ENCODE assay signal across 1 cellular context in the genomic region with DNA sequence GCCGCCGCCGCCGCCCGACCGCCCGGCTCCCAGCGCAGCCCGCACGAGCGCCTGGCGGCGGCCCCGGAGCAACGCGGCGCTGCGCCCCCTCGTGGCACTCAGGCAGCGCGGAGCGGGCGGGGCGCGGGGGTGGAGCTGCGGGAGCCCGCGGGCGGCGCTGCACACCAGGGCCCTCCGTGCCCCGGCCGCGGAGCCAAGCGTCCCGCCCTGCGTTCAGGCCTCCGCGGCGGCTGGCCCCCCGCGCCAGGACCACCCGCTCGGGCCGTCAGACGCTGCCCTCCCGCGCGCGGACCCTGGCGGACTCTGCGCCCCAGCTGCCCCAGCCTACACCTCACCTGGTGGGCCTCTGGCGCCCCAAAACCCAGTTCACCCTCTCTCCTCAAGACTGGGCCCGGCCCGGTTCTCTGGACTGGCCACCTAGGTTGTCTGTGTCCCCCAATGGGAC.
A peak's percentile ranks its signal among the peaks of the same experiment; 100 is the strongest.
TF ChIP-seq lines count a peak whose summit lies in the region.

RASGEF1C (minus strand) TSS at position 75 of the 445 bp plus-strand sequence. CDS start 71,159 bp downstream, outside the sequence.

TF ChIP-seq in K562, 482 proteins besides CTCF, POLR2A, EP300 and RAD21 (continued from another document and continues in another):
- TF ChIP-seq PCBP2 (IDR thresholded peaks at IDR 0.05; ENCODE audit: low read depth, low read length, poor library complexity, severe bottlenecking) (no peak), ZKSCAN8 (CRISPR knock-in tag; IDR thresholded peaks at IDR 0.05) (no peak), VEZF1 (CRISPR knock-in tag; IDR thresholded peaks at IDR 0.05) (peak; percentile 95), BRCA1 (IDR thresholded peaks at IDR 0.05) (no peak), BRCA1 (CRISPR knock-in tag; IDR thresholded peaks at IDR 0.05) (no peak), SMC3 (conservative IDR thresholded peaks at IDR 0.05; ENCODE audit: insufficient read depth, low read depth, low read length) (peak; percentile 66; the same call in 1 of the 2 replicates), SNRNP70 (optimal IDR thresholded peaks at IDR 0.05; ENCODE audit: low read depth, low read length) (no peak), ZNF232 (CRISPR knock-in tag; IDR thresholded peaks at IDR 0.05) (no peak), MED1 (CRISPR knock-in tag; IDR thresholded peaks at IDR 0.05; ENCODE audit: borderline replicate concordance) (no peak), ZBTB1 (CRISPR knock-in tag; IDR thresholded peaks at IDR 0.05; ENCODE audit: borderline replicate concordance, low read depth) (no peak), POLR2G (IDR thresholded peaks at IDR 0.05; ENCODE audit: low read depth, low read length) (0 out of 2 replicates have a peak, but pooled peaks have one; percentile 12), CREB1 (IDR thresholded peaks at IDR 0.05) (no peak), CREB1 (CRISPR knock-in tag; IDR thresholded peaks at IDR 0.05) (no peak), MCM3 (IDR thresholded peaks at IDR 0.05) (no peak), NEUROD1 (IDR thresholded peaks at IDR 0.05; ENCODE audit: borderline replicate concordance, low read depth, low read length, partially characterized antibody) (no peak), IFI16 (CRISPR knock-in tag; IDR thresholded peaks at IDR 0.05) (no peak), MIER1 (IDR thresholded peaks at IDR 0.05; ENCODE audit: low read depth) (no peak), MLX (CRISPR knock-in tag; conservative IDR thresholded peaks at IDR 0.05) (no peak), IRF1 (CRISPR knock-in tag; IDR thresholded peaks at IDR 0.05; ENCODE audit: borderline replicate concordance) (no peak), POLR3A (IDR thresholded peaks at IDR 0.05; ENCODE audit: borderline replicate concordance, extremely low read depth, insufficient read depth, insufficient read length) (no peak), SRSF1 (IDR thresholded peaks at IDR 0.05; ENCODE audit: low read depth, low read length) (no peak), ZNF778 (CRISPR knock-in tag; IDR thresholded peaks at IDR 0.05) (no peak)
- TF ChIP-seq, protein P1, sequence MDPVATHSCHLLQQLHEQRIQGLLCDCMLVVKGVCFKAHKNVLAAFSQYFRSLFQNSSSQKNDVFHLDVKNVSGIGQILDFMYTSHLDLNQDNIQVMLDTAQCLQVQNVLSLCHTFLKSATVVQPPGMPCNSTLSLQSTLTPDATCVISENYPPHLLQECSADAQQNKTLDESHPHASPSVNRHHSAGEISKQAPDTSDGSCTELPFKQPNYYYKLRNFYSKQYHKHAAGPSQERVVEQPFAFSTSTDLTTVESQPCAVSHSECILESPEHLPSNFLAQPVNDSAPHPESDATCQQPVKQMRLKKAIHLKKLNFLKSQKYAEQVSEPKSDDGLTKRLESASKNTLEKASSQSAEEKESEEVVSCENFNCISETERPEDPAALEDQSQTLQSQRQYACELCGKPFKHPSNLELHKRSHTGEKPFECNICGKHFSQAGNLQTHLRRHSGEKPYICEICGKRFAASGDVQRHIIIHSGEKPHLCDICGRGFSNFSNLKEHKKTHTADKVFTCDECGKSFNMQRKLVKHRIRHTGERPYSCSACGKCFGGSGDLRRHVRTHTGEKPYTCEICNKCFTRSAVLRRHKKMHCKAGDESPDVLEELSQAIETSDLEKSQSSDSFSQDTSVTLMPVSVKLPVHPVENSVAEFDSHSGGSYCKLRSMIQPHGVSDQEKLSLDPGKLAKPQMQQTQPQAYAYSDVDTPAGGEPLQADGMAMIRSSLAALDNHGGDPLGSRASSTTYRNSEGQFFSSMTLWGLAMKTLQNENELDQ (CRISPR knock-in tag; IDR thresholded peaks at IDR 0.05; ENCODE audit: borderline replicate concordance), result no peak
- TF ChIP-seq, protein P2, sequence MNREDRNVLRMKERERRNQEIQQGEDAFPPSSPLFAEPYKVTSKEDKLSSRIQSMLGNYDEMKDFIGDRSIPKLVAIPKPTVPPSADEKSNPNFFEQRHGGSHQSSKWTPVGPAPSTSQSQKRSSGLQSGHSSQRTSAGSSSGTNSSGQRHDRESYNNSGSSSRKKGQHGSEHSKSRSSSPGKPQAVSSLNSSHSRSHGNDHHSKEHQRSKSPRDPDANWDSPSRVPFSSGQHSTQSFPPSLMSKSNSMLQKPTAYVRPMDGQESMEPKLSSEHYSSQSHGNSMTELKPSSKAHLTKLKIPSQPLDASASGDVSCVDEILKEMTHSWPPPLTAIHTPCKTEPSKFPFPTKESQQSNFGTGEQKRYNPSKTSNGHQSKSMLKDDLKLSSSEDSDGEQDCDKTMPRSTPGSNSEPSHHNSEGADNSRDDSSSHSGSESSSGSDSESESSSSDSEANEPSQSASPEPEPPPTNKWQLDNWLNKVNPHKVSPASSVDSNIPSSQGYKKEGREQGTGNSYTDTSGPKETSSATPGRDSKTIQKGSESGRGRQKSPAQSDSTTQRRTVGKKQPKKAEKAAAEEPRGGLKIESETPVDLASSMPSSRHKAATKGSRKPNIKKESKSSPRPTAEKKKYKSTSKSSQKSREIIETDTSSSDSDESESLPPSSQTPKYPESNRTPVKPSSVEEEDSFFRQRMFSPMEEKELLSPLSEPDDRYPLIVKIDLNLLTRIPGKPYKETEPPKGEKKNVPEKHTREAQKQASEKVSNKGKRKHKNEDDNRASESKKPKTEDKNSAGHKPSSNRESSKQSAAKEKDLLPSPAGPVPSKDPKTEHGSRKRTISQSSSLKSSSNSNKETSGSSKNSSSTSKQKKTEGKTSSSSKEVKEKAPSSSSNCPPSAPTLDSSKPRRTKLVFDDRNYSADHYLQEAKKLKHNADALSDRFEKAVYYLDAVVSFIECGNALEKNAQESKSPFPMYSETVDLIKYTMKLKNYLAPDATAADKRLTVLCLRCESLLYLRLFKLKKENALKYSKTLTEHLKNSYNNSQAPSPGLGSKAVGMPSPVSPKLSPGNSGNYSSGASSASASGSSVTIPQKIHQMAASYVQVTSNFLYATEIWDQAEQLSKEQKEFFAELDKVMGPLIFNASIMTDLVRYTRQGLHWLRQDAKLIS (CRISPR knock-in tag; IDR thresholded peaks at IDR 0.05), result no peak
- TF ChIP-seq, protein P3, sequence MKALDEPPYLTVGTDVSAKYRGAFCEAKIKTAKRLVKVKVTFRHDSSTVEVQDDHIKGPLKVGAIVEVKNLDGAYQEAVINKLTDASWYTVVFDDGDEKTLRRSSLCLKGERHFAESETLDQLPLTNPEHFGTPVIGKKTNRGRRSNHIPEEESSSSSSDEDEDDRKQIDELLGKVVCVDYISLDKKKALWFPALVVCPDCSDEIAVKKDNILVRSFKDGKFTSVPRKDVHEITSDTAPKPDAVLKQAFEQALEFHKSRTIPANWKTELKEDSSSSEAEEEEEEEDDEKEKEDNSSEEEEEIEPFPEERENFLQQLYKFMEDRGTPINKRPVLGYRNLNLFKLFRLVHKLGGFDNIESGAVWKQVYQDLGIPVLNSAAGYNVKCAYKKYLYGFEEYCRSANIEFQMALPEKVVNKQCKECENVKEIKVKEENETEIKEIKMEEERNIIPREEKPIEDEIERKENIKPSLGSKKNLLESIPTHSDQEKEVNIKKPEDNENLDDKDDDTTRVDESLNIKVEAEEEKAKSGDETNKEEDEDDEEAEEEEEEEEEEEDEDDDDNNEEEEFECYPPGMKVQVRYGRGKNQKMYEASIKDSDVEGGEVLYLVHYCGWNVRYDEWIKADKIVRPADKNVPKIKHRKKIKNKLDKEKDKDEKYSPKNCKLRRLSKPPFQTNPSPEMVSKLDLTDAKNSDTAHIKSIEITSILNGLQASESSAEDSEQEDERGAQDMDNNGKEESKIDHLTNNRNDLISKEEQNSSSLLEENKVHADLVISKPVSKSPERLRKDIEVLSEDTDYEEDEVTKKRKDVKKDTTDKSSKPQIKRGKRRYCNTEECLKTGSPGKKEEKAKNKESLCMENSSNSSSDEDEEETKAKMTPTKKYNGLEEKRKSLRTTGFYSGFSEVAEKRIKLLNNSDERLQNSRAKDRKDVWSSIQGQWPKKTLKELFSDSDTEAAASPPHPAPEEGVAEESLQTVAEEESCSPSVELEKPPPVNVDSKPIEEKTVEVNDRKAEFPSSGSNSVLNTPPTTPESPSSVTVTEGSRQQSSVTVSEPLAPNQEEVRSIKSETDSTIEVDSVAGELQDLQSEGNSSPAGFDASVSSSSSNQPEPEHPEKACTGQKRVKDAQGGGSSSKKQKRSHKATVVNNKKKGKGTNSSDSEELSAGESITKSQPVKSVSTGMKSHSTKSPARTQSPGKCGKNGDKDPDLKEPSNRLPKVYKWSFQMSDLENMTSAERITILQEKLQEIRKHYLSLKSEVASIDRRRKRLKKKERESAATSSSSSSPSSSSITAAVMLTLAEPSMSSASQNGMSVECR (CRISPR knock-in tag; IDR thresholded peaks at IDR 0.05), result no peak
- TF ChIP-seq, protein P4, sequence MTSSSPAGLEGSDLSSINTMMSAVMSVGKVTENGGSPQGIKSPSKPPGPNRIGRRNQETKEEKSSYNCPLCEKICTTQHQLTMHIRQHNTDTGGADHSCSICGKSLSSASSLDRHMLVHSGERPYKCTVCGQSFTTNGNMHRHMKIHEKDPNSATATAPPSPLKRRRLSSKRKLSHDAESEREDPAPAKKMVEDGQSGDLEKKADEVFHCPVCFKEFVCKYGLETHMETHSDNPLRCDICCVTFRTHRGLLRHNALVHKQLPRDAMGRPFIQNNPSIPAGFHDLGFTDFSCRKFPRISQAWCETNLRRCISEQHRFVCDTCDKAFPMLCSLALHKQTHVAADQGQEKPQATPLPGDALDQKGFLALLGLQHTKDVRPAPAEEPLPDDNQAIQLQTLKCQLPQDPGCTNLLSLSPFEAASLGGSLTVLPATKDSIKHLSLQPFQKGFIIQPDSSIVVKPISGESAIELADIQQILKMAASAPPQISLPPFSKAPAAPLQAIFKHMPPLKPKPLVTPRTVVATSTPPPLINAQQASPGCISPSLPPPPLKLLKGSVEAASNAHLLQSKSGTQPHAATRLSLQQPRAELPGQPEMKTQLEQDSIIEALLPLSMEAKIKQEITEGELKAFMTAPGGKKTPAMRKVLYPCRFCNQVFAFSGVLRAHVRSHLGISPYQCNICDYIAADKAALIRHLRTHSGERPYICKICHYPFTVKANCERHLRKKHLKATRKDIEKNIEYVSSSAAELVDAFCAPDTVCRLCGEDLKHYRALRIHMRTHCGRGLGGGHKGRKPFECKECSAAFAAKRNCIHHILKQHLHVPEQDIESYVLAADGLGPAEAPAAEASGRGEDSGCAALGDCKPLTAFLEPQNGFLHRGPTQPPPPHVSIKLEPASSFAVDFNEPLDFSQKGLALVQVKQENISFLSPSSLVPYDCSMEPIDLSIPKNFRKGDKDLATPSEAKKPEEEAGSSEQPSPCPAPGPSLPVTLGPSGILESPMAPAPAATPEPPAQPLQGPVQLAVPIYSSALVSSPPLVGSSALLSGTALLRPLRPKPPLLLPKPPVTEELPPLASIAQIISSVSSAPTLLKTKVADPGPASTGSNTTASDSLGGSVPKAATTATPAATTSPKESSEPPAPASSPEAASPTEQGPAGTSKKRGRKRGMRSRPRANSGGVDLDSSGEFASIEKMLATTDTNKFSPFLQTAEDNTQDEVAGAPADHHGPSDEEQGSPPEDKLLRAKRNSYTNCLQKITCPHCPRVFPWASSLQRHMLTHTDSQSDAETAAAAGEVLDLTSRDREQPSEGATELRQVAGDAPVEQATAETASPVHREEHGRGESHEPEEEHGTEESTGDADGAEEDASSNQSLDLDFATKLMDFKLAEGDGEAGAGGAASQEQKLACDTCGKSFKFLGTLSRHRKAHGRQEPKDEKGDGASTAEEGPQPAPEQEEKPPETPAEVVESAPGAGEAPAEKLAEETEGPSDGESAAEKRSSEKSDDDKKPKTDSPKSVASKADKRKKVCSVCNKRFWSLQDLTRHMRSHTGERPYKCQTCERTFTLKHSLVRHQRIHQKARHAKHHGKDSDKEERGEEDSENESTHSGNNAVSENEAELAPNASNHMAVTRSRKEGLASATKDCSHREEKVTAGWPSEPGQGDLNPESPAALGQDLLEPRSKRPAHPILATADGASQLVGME (CRISPR knock-in tag; IDR thresholded peaks at IDR 0.05), result no peak
